Comparison of ENCODE assay signal across 15 cellular contexts in genomic region chr9:94757158-94757557, GRCh38. TPM values are rescaled to one million over a fixed set of nuclear protein-coding genes. Genes with fewer than 3 reads are reported as not detected.
DNase-seq lines count a peak whose midpoint lies in the region; ATAC-seq and TF ChIP-seq lines count a peak whose summit lies in the region.
"Had no signal": no experiment of that assay in that cellular context is flagged by ENCODE, and none has a peak within 500 bp of the region (broad histone marks: within the 10 kb centered on the region; RNA-seq: fewer than 3 reads in every experiment).

No MANE protein-coding gene starts in this region.

- TF ChIP-seq CTCF in A673 (conservative IDR thresholded peaks at IDR 0.05; ENCODE audit: low read depth, low read length) (no peak), HEK293 (tag by site-specific recombination; IDR thresholded peaks at IDR 0.05) (no peak), kidney epithelial cell (IDR thresholded peaks at IDR 0.05; ENCODE audit: insufficient read depth, low read length, poor library complexity, severe bottlenecking) (no peak)

- intact Hi-C loops in A673 (cut with micrococcal nuclease; ENCODE audit: unreplicated experiment): no loop called here

- H3K27me3 ChIP-seq in A673 (replicated peaks; ENCODE audit: insufficient read depth, low read depth, low read length, poor library complexity) (no peaks in the 10 kb centered on the region), kidney epithelial cell (ENCODE audit: control insufficient read depth, insufficient read depth, low read length) (no peaks in the 10 kb centered on the region)
- H3K27me3 ChIP-seq: tibial nerve had no signal

- H3K27ac ChIP-seq in A673 (ENCODE audit: low read depth, low read length, poor library complexity, severe bottlenecking) (no peak overlapping the region), HEK293 (ENCODE audit: extremely low read depth, low read depth, low read length) (no peak overlapping the region)
- H3K27ac ChIP-seq: PC-9 had no signal

- H3K4me3 ChIP-seq in A673 (ENCODE audit: low read depth, low read length, poor library complexity, severe bottlenecking) (no peak overlapping the region), HEK293 (ENCODE audit: low read depth, low read length) (no peak overlapping the region), kidney epithelial cell (ENCODE audit: low read depth, low read length) (no peak overlapping the region)
- H3K4me3 ChIP-seq: A549, PC-9, tibial nerve had no signal

- POLR2A ChIA-PET in A673 (lab: Charles Lee; ENCODE audit: low non-redundant PET): no interaction called here
- POLR2A ChIA-PET in HEK293 (lab: Yijun Ruan, JAX): no interaction called here

- H3K9me3 ChIP-seq in A673 (ENCODE audit: low read depth, low read length, poor library complexity, severe bottlenecking) (no peaks in the 10 kb centered on the region), HEK293 (ENCODE audit: control insufficient read depth, insufficient read depth, low read depth, low read length) (no peaks in the 10 kb centered on the region)
- H3K9me3 ChIP-seq: A549, tibial nerve had no signal

- BruUV-seq in A673 (replicated peaks; lab: Mats Ljungman, UMichigan): no TSS peak

- H3K36me3 ChIP-seq in A673 (ENCODE audit: insufficient read depth, low read length, poor library complexity, severe bottlenecking): no peaks in the 10 kb centered on the region
- peaks cover 0 to 11% of the 10 kb centered on the region in 2 experiments; a peak in 1 of 3 replicates for H3K36me3 ChIP-seq in HEK293 (ENCODE audit: control insufficient read depth in 2 of 2, insufficient read depth in 1 of 2, low read length in 2 of 2)
- no peaks in the 10 kb centered on the region for H3K36me3 ChIP-seq in kidney epithelial cell (ENCODE audit: control insufficient read depth, insufficient read depth, low read length)

- H3K4me1 ChIP-seq in A673 (ENCODE audit: insufficient read depth, low read length, poor library complexity, severe bottlenecking) (peaks cover 26% of the 10 kb centered on the region), HEK293 (ENCODE audit: control insufficient read depth, insufficient read depth, low read length) (no peaks in the 10 kb centered on the region)
- H3K4me1 ChIP-seq: tibial nerve had no signal

- CTCF ChIA-PET in A673 (lab: Charles Lee) (interaction anchor here (0.6 to 0.7 kb wide), 2 partner anchors 7 to 1557 kb away, joined by 3 read pairs; no protein-coding TSS in a partner anchor), HEK293 (lab: Yijun Ruan, JAX) (interaction anchor here (1.2 kb wide), 1 partner anchor 76 kb away, joined by 3 read pairs; no protein-coding TSS in a partner anchor)

- DNase-seq in A673 (ENCODE audit: low spot score): peak; percentile 37
- DNase-seq in amniotic epithelial cell (ENCODE audit: low read depth): peak; percentile 79
- peak; percentile 43 for DNase-seq in kidney epithelial cell (ENCODE audit: low read depth)
- DNase-seq in stimulated activated CD4-positive, alpha-beta T cell treated with anti-CD3 and anti-CD28 coated beads, Interleukin-15, amount 100 ng/mL, for 24 hours: no peak
- DNase-seq in NCI-H524 treated with DMSO at 0.1 percent for 48 hours (lab: John Stamatoyannopoulos, UW): no peak
- DNase-seq: activated CD4-positive, alpha-beta memory T cell treated with anti-CD3 and anti-CD28 coated beads, Interleukin-2, amount 10 ng/mL, durations not matched to agents 7 days and 5 days; DMS79; left cardiac atrium; PC-9; T-helper 2 cell had no signal

- ATAC-seq in HG03342 (IDR thresholded peaks at IDR 0.05; ENCODE audit: unreplicated experiment) (no peak), HG03039 (IDR thresholded peaks at IDR 0.05; ENCODE audit: unreplicated experiment) (no peak)

TF ChIP-seq in HEK293, 187 proteins besides CTCF, POLR2A, EP300 and RAD21:
- TF ChIP-seq ZNF155 (tag by site-specific recombination; IDR thresholded peaks at IDR 0.05) (no peak), ZNF394 (tag by site-specific recombination; IDR thresholded peaks at IDR 0.05; ENCODE audit: borderline replicate concordance) (no peak), GLIS1 (tag by site-specific recombination; IDR thresholded peaks at IDR 0.05) (peak; percentile 66), ZNF529 (tag by site-specific recombination; IDR thresholded peaks at IDR 0.05; ENCODE audit: insufficient replicate concordance) (no peak)

RNA-seq across cellular contexts. Expression of gene AOPEP, which starts 30.7 kb away (rescaled TPM):
- total RNA-seq in A673 (2021) (17.5 and 18.4 TPM in 2 replicates), kidney epithelial cell (17.4 and 28.2 TPM in 2 replicates)

Comparison
In these comparisons a context has a peak if more than half of its experiments do, and no peak if none do; other contexts are left out.
1. DNase-seq: peak in A673 (single experiment), amniotic epithelial cell (single experiment) and kidney epithelial cell (single experiment); none in stimulated activated CD4-positive, alpha-beta T cell treated with anti-CD3 and anti-CD28 coated beads, Interleukin-15, amount 100 ng/mL, for 24 hours (single experiment) and NCI-H524 treated with DMSO at 0.1 percent for 48 hours (single experiment).